In genomic region chr17:62119373-62119772, GRCh38 we compare ENCODE assay signal across 14 cellular contexts. TPM values are rescaled to one million over a fixed set of nuclear protein-coding genes. Genes with fewer than 3 reads are reported as not detected.
DNase-seq lines count a peak whose midpoint lies in the region; ATAC-seq and TF ChIP-seq lines count a peak whose summit lies in the region.
"Had no signal": no experiment of that assay in that cellular context is flagged by ENCODE, and none has a peak within 500 bp of the region (broad histone marks: within the 10 kb centered on the region; RNA-seq: fewer than 3 reads in every experiment).

No MANE protein-coding gene starts in this region.

- POLR2A ChIA-PET in activated CD4-positive, alpha-beta memory T cell treated with anti-CD3 and anti-CD28 coated beads, Interleukin-2, amount 10 ng/mL, durations not matched to agents 7 days and 5 days (lab: Charles Lee) = interaction anchor here (0.7 to 0.9 kb wide), 2 partner anchors 20 to 256 kb away, joined by 3 read pairs; partner anchors contain the start of gene BRIP1
- POLR2A ChIA-PET in activated CD4-positive, alpha-beta memory T cell treated with anti-CD3 and anti-CD28 coated beads for 36 hours (lab: Charles Lee) = no interaction called here

- no peaks in the 10 kb centered on the region for H3K4me1 ChIP-seq in ascending aorta
- H3K4me1 ChIP-seq: upper lobe of right lung had no signal

- H3K9me3 ChIP-seq in ascending aorta = no peaks in the 10 kb centered on the region
- H3K9me3 ChIP-seq: upper lobe of right lung had no signal

- no peaks in the 10 kb centered on the region for H3K9me3 Mint-ChIP-seq in activated CD4-positive, alpha-beta memory T cell treated with anti-CD3 and anti-CD28 coated beads, Interleukin-2, amount 10 ng/mL, durations not matched to agents 7 days and 5 days
- H3K9me3 Mint-ChIP-seq in activated CD4-positive, alpha-beta memory T cell treated with anti-CD3 and anti-CD28 coated beads for 36 hours = no peaks in the 10 kb centered on the region

- no peak for DNase-seq in activated CD4-positive, alpha-beta memory T cell treated with anti-CD3 and anti-CD28 coated beads, Interleukin-2, amount 10 ng/mL, durations not matched to agents 7 days and 5 days
- DNase-seq in activated CD4-positive, alpha-beta memory T cell treated with anti-CD3 and anti-CD28 coated beads for 36 hours = no peak
- DNase-seq in fibroblast of villous mesenchyme (ENCODE audit: low read depth) (peak; percentile 11), ascending aorta (ENCODE audit: low spot score in 2 of 2) (no peak), D341Med (ENCODE audit: low spot score) (no peak)
- DNase-seq in NK-92 treated with Interleukin-12 subunit alpha and Interleukin-12 subunit beta, amount 100 ng/mL, for 24 hours (lab: John Stamatoyannopoulos, UW) = no peak
- DNase-seq: activated CD4-positive, CD25-positive, alpha-beta regulatory T cell treated with anti-CD3 and anti-CD28 coated beads, Interleukin-2, amount 50 U/mL, for 72 hours; activated gamma-delta T cell; NCI-H2227 treated with DMSO at 0.1 percent for 48 hours; posterior cingulate gyrus; SW 1271; upper lobe of right lung had no signal

- ATAC-seq in GM21515 (IDR thresholded peaks at IDR 0.05; ENCODE audit: unreplicated experiment) (peak; percentile 67), HG03175 (IDR thresholded peaks at IDR 0.05; ENCODE audit: unreplicated experiment) (peak; percentile 62)
- ATAC-seq: upper lobe of right lung had no signal

- no peaks in the 10 kb centered on the region for H3K27me3 ChIP-seq in ascending aorta

- no peak overlapping the region for H3K4me3 ChIP-seq in fibroblast of villous mesenchyme (ENCODE audit: low read depth, low read length)
- H3K4me3 ChIP-seq in ascending aorta = no peak overlapping the region
- H3K4me3 ChIP-seq: upper lobe of right lung had no signal

- intact Hi-C loops in activated CD4-positive, alpha-beta memory T cell treated with anti-CD3 and anti-CD28 coated beads for 36 hours (cut with micrococcal nuclease) = loop anchor here (1.0 kb wide), 1 partner anchor 26 kb away; no protein-coding TSS in a partner anchor
- intact Hi-C loops in ascending aorta (cut with DNase I) = no loop called here

- peaks cover 27% of the 10 kb centered on the region for H3K4me1 Mint-ChIP-seq in activated CD4-positive, alpha-beta memory T cell treated with anti-CD3 and anti-CD28 coated beads, Interleukin-2, amount 10 ng/mL, durations not matched to agents 7 days and 5 days
- H3K4me1 Mint-ChIP-seq in activated CD4-positive, alpha-beta memory T cell treated with anti-CD3 and anti-CD28 coated beads for 36 hours (ENCODE audit: low read depth) = peaks cover 23% of the 10 kb centered on the region

- no peaks in the 10 kb centered on the region for H3K36me3 ChIP-seq in ascending aorta
- H3K36me3 ChIP-seq: upper lobe of right lung had no signal

- peaks cover 3% of the 10 kb centered on the region for H3K36me3 Mint-ChIP-seq in activated CD4-positive, alpha-beta memory T cell treated with anti-CD3 and anti-CD28 coated beads, Interleukin-2, amount 10 ng/mL, durations not matched to agents 7 days and 5 days (ENCODE audit: low read depth)
- H3K36me3 Mint-ChIP-seq in activated CD4-positive, alpha-beta memory T cell treated with anti-CD3 and anti-CD28 coated beads for 36 hours = no peaks in the 10 kb centered on the region

- H3K4me3 Mint-ChIP-seq in activated CD4-positive, alpha-beta memory T cell treated with anti-CD3 and anti-CD28 coated beads, Interleukin-2, amount 10 ng/mL, durations not matched to agents 7 days and 5 days = no peak overlapping the region
- no peak overlapping the region for H3K4me3 Mint-ChIP-seq in activated CD4-positive, alpha-beta memory T cell treated with anti-CD3 and anti-CD28 coated beads for 36 hours

- H3K27ac ChIP-seq in ascending aorta = no peak overlapping the region
- H3K27ac ChIP-seq: upper lobe of right lung had no signal

- CTCF ChIA-PET in activated CD4-positive, alpha-beta memory T cell treated with anti-CD3 and anti-CD28 coated beads, Interleukin-2, amount 10 ng/mL, durations not matched to agents 7 days and 5 days (lab: Charles Lee) = interaction anchor here (1.0 kb wide), 1 partner anchor 10 kb away, joined by 5 read pairs; no protein-coding TSS in a partner anchor
- CTCF ChIA-PET in activated CD4-positive, alpha-beta memory T cell treated with anti-CD3 and anti-CD28 coated beads for 36 hours (lab: Charles Lee) = interaction anchor here (2.2 kb wide), 1 partner anchor 10 kb away, joined by 8 read pairs; no protein-coding TSS in a partner anchor

- peaks cover 6% of the 10 kb centered on the region for H3K27me3 Mint-ChIP-seq in activated CD4-positive, alpha-beta memory T cell treated with anti-CD3 and anti-CD28 coated beads, Interleukin-2, amount 10 ng/mL, durations not matched to agents 7 days and 5 days
- no peaks in the 10 kb centered on the region for H3K27me3 Mint-ChIP-seq in activated CD4-positive, alpha-beta memory T cell treated with anti-CD3 and anti-CD28 coated beads for 36 hours

- H3K27ac Mint-ChIP-seq in activated CD4-positive, alpha-beta memory T cell treated with anti-CD3 and anti-CD28 coated beads, Interleukin-2, amount 10 ng/mL, durations not matched to agents 7 days and 5 days = peak overlapping the region; percentile 58
- H3K27ac Mint-ChIP-seq in activated CD4-positive, alpha-beta memory T cell treated with anti-CD3 and anti-CD28 coated beads for 36 hours = no peak overlapping the region

- TF ChIP-seq CTCF in fibroblast of villous mesenchyme (IDR thresholded peaks at IDR 0.05; ENCODE audit: insufficient read depth, low read depth, low read length) = no peak
- no peak for TF ChIP-seq CTCF in ascending aorta (IDR thresholded peaks at IDR 0.05)

RNA-seq across cellular contexts. Expression of gene MED13, which starts 54.3 kb away (rescaled TPM):
- total RNA-seq in activated CD4-positive, alpha-beta memory T cell treated with anti-CD3 and anti-CD28 coated beads, Interleukin-2, amount 10 ng/mL, durations not matched to agents 7 days and 5 days = 10 to 100 TPM; 54.0 to 54.8 TPM
- total RNA-seq in activated CD4-positive, alpha-beta memory T cell treated with anti-CD3 and anti-CD28 coated beads for 36 hours = 10 to 100 TPM; 40.3 to 40.6 TPM
- 65.1 and 88.1 TPM in 2 replicates for total RNA-seq in fibroblast of villous mesenchyme
- total RNA-seq in ascending aorta = 19.5 TPM
